16 cellular contexts compared by ENCODE assay signal in genomic region chr17:82791532-82791931, GRCh38. TPM values are rescaled to one million over a fixed set of nuclear protein-coding genes. Genes with fewer than 3 reads are reported as not detected.
DNase-seq lines count a peak whose midpoint lies in the region; ATAC-seq and TF ChIP-seq lines count a peak whose summit lies in the region.
"Had no signal": no experiment of that assay in that cellular context is flagged by ENCODE, and none has a peak within 500 bp of the region (broad histone marks: within the 10 kb centered on the region; RNA-seq: fewer than 3 reads in every experiment).

No MANE protein-coding gene starts in this region.

- H3K9me3 Mint-ChIP-seq in chondrocyte (ENCODE audit: low read depth), result no peaks in the 10 kb centered on the region
- no peaks in the 10 kb centered on the region for H3K9me3 Mint-ChIP-seq in mesothelial cell of epicardium

- H3K27me3 Mint-ChIP-seq in chondrocyte (ENCODE audit: low read depth), result no peaks in the 10 kb centered on the region
- H3K27me3 Mint-ChIP-seq in mesothelial cell of epicardium (ENCODE audit: low read depth), result no peaks in the 10 kb centered on the region

- DNase-seq in AG04449 (ENCODE audit: low read depth, low spot score) (peak; percentile 33), chondrocyte (ENCODE audit: low spot score) (no peak), mesothelial cell of epicardium (ENCODE audit: low spot score in 2 of 2, unreplicated experiment in 2 of 2) (no peak), HuH-7 (ENCODE audit: low spot score) (no peak)
- no peak for DNase-seq in stimulated activated CD4-positive, alpha-beta T cell treated with anti-CD3 and anti-CD28 coated beads, Interleukin-4, amount 100 ng/mL, for 4 hours
- no peak for DNase-seq in activated CD4-positive, alpha-beta T cell treated with anti-CD3 and anti-CD28 coated beads for 48 hours
- DNase-seq: activated CD8-positive, alpha-beta memory T cell treated with anti-CD3 and anti-CD28 coated beads, Interleukin-2, amount 50 U/mL, for 4 hours; AML-193; esophagus squamous epithelium; NCI-H748 treated with DMSO at 0.1 percent for 48 hours; retina; upper lobe of right lung had no signal

- H3K4me1 Mint-ChIP-seq in chondrocyte (ENCODE audit: low read depth), result peaks cover 12% of the 10 kb centered on the region
- peaks cover 21% of the 10 kb centered on the region for H3K4me1 Mint-ChIP-seq in mesothelial cell of epicardium

- ATAC-seq in HG03135 (IDR thresholded peaks at IDR 0.05; ENCODE audit: unreplicated experiment), result no peak
- ATAC-seq: left lung, upper lobe of right lung had no signal

- no peak overlapping the region for H3K4me3 ChIP-seq in AG04449 (ENCODE audit: low read depth, low read length)
- H3K4me3 ChIP-seq: esophagus squamous epithelium, left lung, upper lobe of right lung had no signal

- no peak for TF ChIP-seq CTCF in AG04449 (IDR thresholded peaks at IDR 0.05; ENCODE audit: insufficient read depth, low read length, missing control alignments)
- TF ChIP-seq CTCF in chondrocyte (IDR thresholded peaks at IDR 0.05), result no peak
- TF ChIP-seq CTCF in mesothelial cell of epicardium (IDR thresholded peaks at IDR 0.05; ENCODE audit: unreplicated experiment), result no peak

- POLR2A ChIA-PET in AG04449 (lab: Yijun Ruan, JAX), result no interaction called here

- H3K4me3 Mint-ChIP-seq in chondrocyte (ENCODE audit: unreplicated experiment) (no peak overlapping the region), mesothelial cell of epicardium (no peak overlapping the region)

- TF ChIP-seq RAD21 in Ishikawa (IDR thresholded peaks at IDR 0.05; ENCODE audit: low read depth), result no peak

- H3K36me3 Mint-ChIP-seq in chondrocyte (ENCODE audit: low read depth) (peaks cover 2% of the 10 kb centered on the region), mesothelial cell of epicardium (no peaks in the 10 kb centered on the region)

- peak; percentile 30; the same call in 1 of the 2 replicates for TF ChIP-seq EP300 in Ishikawa (IDR thresholded peaks at IDR 0.05; ENCODE audit: borderline replicate concordance)

- H3K27ac Mint-ChIP-seq in chondrocyte (ENCODE audit: unreplicated experiment) (peak overlapping the region; percentile 32), mesothelial cell of epicardium (peak overlapping the region; percentile 54)

- CTCF ChIA-PET in AG04449 (lab: Yijun Ruan, JAX), result interaction anchor here (1.3 to 2.7 kb wide), 3 partner anchors 10 to 123 kb away, joined by 4 to 15 read pairs (median 8); no protein-coding TSS in a partner anchor

TF ChIP-seq in Ishikawa, 13 proteins besides CTCF, POLR2A, EP300 and RAD21:
- no peak for TF ChIP-seq NFIC (IDR thresholded peaks at IDR 0.05)
- TF ChIP-seq TCF12 (IDR thresholded peaks at IDR 0.05; ENCODE audit: low read depth), result peak; percentile 46; the same call in 1 of the 2 replicates
- no peak for TF ChIP-seq CEBPB (IDR thresholded peaks at IDR 0.05)
- TF ChIP-seq MAX (IDR thresholded peaks at IDR 0.05), result peak; percentile 98
- no peak for TF ChIP-seq TAF1 (IDR thresholded peaks at IDR 0.05; ENCODE audit: low read depth)
- TF ChIP-seq EGR1 (IDR thresholded peaks at IDR 0.05), result no peak
- TF ChIP-seq YY1 (IDR thresholded peaks at IDR 0.05; ENCODE audit: low read depth), result no peak
- peak; percentile 84 for TF ChIP-seq TEAD4 (IDR thresholded peaks at IDR 0.05)
- no peak for TF ChIP-seq FOXM1 (IDR thresholded peaks at IDR 0.05; ENCODE audit: borderline replicate concordance, low read depth)
- TF ChIP-seq CREB1 (IDR thresholded peaks at IDR 0.05; ENCODE audit: low read depth), result peak; percentile 48
- TF ChIP-seq REST (IDR thresholded peaks at IDR 0.05; ENCODE audit: low read depth), result no peak
- TF ChIP-seq USF1 (IDR thresholded peaks at IDR 0.05), result peak; percentile 40; the same call in 1 of the 2 replicates
- 0 out of 2 replicates have a peak, but pooled peaks have one; percentile 32 for TF ChIP-seq ZBTB7A (IDR thresholded peaks at IDR 0.05; ENCODE audit: low read depth)
TF ChIP-seq in Ishikawa: peak in this region for 6.

RNA-seq across cellular contexts. Expression of gene TBCD, which starts 39.7 kb away (rescaled TPM):
- total RNA-seq in chondrocyte (53.7 to 62.9 TPM (median 59.8 TPM) in 3 replicates), mesothelial cell of epicardium (102 to 117 TPM (median 103 TPM) in 3 replicates)

RNA-seq across cellular contexts. Expression of gene ZNF750, which starts 48.3 kb away (rescaled TPM):
- total RNA-seq in chondrocyte (not detected in 3 replicates), mesothelial cell of epicardium (1.8 to 2.6 TPM (median 2.3 TPM) in 3 replicates)
- total RNA-seq: T-helper 1 cell treated with Interleukin-12 subunit alpha and Interleukin-12 subunit beta and Interleukin-4 antibody, amounts not matched to agents 30 ng/mL and 1 ng/mL, for 36 hours had no signal

RNA-seq across cellular contexts. Expression of gene FN3K, which starts 56.1 kb away (rescaled TPM):
- total RNA-seq in chondrocyte (16.2 to 20.5 TPM (median 19.0 TPM) in 3 replicates), mesothelial cell of epicardium (31.9 to 33.3 TPM (median 33.0 TPM) in 3 replicates)
